15 cellular contexts compared by ENCODE assay signal in genomic region chr7:75711076-75711475, GRCh38. TPM values are rescaled to one million over a fixed set of nuclear protein-coding genes. Genes with fewer than 3 reads are reported as not detected.
DNase-seq lines count a peak whose midpoint lies in the region; ATAC-seq and TF ChIP-seq lines count a peak whose summit lies in the region.
"Had no signal": no experiment of that assay in that cellular context is flagged by ENCODE, and none has a peak within 500 bp of the region (broad histone marks: within the 10 kb centered on the region; RNA-seq: fewer than 3 reads in every experiment).

No MANE protein-coding gene starts in this region.

- H4K8ac ChIP-seq in trophoblast cell (ENCODE audit: low read depth, low read length), result no peak overlapping the region
- no peak overlapping the region for H4K8ac ChIP-seq in mesendoderm (ENCODE audit: low read depth, low read length)

- H3K4ac ChIP-seq in trophoblast cell (ENCODE audit: low read depth, low read length) (no peak overlapping the region), mesendoderm (ENCODE audit: low read depth, low read length) (no peak overlapping the region)

- TF ChIP-seq EP300 in esophagus muscularis mucosa (IDR thresholded peaks at IDR 0.05), result no peak

- no peaks in the 10 kb centered on the region for H3K79me2 ChIP-seq in trophoblast cell (ENCODE audit: control insufficient read depth, insufficient read depth, low read length, poor library complexity)
- no peaks in the 10 kb centered on the region for H3K79me2 ChIP-seq in mesendoderm (ENCODE audit: control insufficient read depth, insufficient read depth, low read length)

- H3K4me1 ChIP-seq in BLaER1 (peaks cover 58% of the 10 kb centered on the region), esophagus muscularis mucosa (peaks cover 29 to 36% (median 33%) of the 10 kb centered on the region in 4 donors), trophoblast cell (ENCODE audit: control insufficient read depth in 1 of 2, insufficient read depth in 2 of 2, low read length in 2 of 2) (peaks cover 10 to 14% of the 10 kb centered on the region in 2 experiments), mesendoderm (ENCODE audit: control insufficient read depth, low read depth, low read length) (no peaks in the 10 kb centered on the region)
- H3K4me1 ChIP-seq: parathyroid adenoma had no signal

- no peak overlapping the region for H2BK15ac ChIP-seq in mesendoderm (replicated peaks; ENCODE audit: low read depth)

- H3K18ac ChIP-seq in trophoblast cell (ENCODE audit: low read length), result no peak overlapping the region
- H3K18ac ChIP-seq in mesendoderm (ENCODE audit: low read length), result no peak overlapping the region

- H3K9me3 ChIP-seq in BLaER1 (peaks cover 29% of the 10 kb centered on the region), esophagus muscularis mucosa (peaks cover 0 to 14% (median 10%) of the 10 kb centered on the region in 4 donors), trophoblast cell (ENCODE audit: insufficient read depth, low read depth, low read length) (no peaks in the 10 kb centered on the region)

- H3K9ac ChIP-seq in BLaER1 (peak overlapping the region; percentile 74; the same call in 1 of the 2 replicates), trophoblast cell (ENCODE audit: low read length) (no peak overlapping the region), mesendoderm (ENCODE audit: low read length) (no peak overlapping the region)
- H3K9ac ChIP-seq: parathyroid adenoma had no signal

- H3K4me2 ChIP-seq in BLaER1 (peak overlapping the region; percentile 82), trophoblast cell (ENCODE audit: low read length) (no peak overlapping the region), mesendoderm (ENCODE audit: low read length) (no peak overlapping the region)

- DNase-seq in MV-4-11 (lab: John Stamatoyannopoulos, UW) (peak; percentile 52), esophagus muscularis mucosa (ENCODE audit: extremely low spot score) (no peak), trophoblast cell (no peak), LoVo (ENCODE audit: low spot score) (no peak), OCI-M2 (lab: John Stamatoyannopoulos, UW; ENCODE audit: unreplicated experiment) (no peak), mesendoderm (no peak)
- DNase-seq: activated CD4-positive, alpha-beta T cell treated with anti-CD3 and anti-CD28 coated beads, Interleukin-2, amount 10 ng/mL, durations not matched to agents 7 days and 5 days; activated naive CD4-positive, alpha-beta T cell treated with anti-CD3 and anti-CD28 coated beads for 36 hours; activated T-cell treated with anti-CD3 and anti-CD28 coated beads for 4 hours; COR-L47; NCI-H1048; NCI-H82 had no signal

- no peak overlapping the region for H2BK5ac ChIP-seq in trophoblast cell (ENCODE audit: low read depth, low read length, poor library complexity)
- no peak overlapping the region for H2BK5ac ChIP-seq in mesendoderm (ENCODE audit: low read length)

- H2AK5ac ChIP-seq in trophoblast cell (ENCODE audit: low read length) (no peak overlapping the region), mesendoderm (ENCODE audit: low read length) (no peak overlapping the region)

- H2BK12ac ChIP-seq in trophoblast cell (ENCODE audit: low read length), result no peak overlapping the region

- no peak overlapping the region for H4K91ac ChIP-seq in trophoblast cell (ENCODE audit: low read depth, low read length)

- H4K12ac ChIP-seq in trophoblast cell (ENCODE audit: low read depth, low read length), result no peak overlapping the region

- H3K23ac ChIP-seq in trophoblast cell (ENCODE audit: low read length) (no peak overlapping the region), mesendoderm (ENCODE audit: low read length) (no peak overlapping the region)

- no peak overlapping the region for H3K56ac ChIP-seq in mesendoderm (ENCODE audit: low read length)

- TF ChIP-seq POLR2A in esophagus muscularis mucosa (IDR thresholded peaks at IDR 0.05; ENCODE audit: low read depth) (no peak), GM18505 (IDR thresholded peaks at IDR 0.05; ENCODE audit: borderline replicate concordance, extremely low read depth, insufficient read depth, insufficient read length) (no peak)

- no peak overlapping the region for H2BK120ac ChIP-seq in trophoblast cell (ENCODE audit: insufficient read depth, low read length, poor library complexity)
- no peak overlapping the region for H2BK120ac ChIP-seq in mesendoderm (ENCODE audit: low read depth, low read length)

- intact Hi-C loops in esophagus muscularis mucosa (cut with DNase I), result no loop called here

- peaks cover 8% of the 10 kb centered on the region; the same call in 1 of the 2 replicates for H3K36me3 ChIP-seq in BLaER1
- H3K36me3 ChIP-seq in esophagus muscularis mucosa, result no peaks in the 10 kb centered on the region
- H3K36me3 ChIP-seq in trophoblast cell (ENCODE audit: control insufficient read depth in 1 of 2, insufficient read depth in 2 of 2, low read length in 2 of 2), result no peaks in the 10 kb centered on the region
- H3K36me3 ChIP-seq in mesendoderm (ENCODE audit: control insufficient read depth, insufficient read depth, low read length), result no peaks in the 10 kb centered on the region

- 0 out of 2 replicates have a peak overlapping the region, but pooled peaks have one; percentile 50 for H3K4me3 ChIP-seq in BLaER1
- H3K4me3 ChIP-seq in esophagus muscularis mucosa, result no peak overlapping the region
- H3K4me3 ChIP-seq in trophoblast cell (ENCODE audit: low read depth, low read length), result no peak overlapping the region
- no peak overlapping the region for H3K4me3 ChIP-seq in mesendoderm (ENCODE audit: low read length)

- H3K27me3 ChIP-seq in BLaER1, result no peaks in the 10 kb centered on the region
- no peaks in the 10 kb centered on the region for H3K27me3 ChIP-seq in esophagus muscularis mucosa
- H3K27me3 ChIP-seq in trophoblast cell (ENCODE audit: insufficient read depth, low read length), result no peaks in the 10 kb centered on the region
- H3K27me3 ChIP-seq in mesendoderm (ENCODE audit: insufficient read depth, low read length, poor library complexity), result no peaks in the 10 kb centered on the region

- H3K27ac ChIP-seq in BLaER1, result peak overlapping the region; percentile 84
- H3K27ac ChIP-seq in esophagus muscularis mucosa (replicated peaks in 1 of 4), result peak overlapping the region; percentile 67 to 81 (median 78)
- peak overlapping the region; percentile 56 for H3K27ac ChIP-seq in trophoblast cell (ENCODE audit: low read depth, low read length)
- no peak overlapping the region for H3K27ac ChIP-seq in mesendoderm (ENCODE audit: low read depth, low read length)

- H4K20me1 ChIP-seq in BLaER1, result no peaks in the 10 kb centered on the region

- no peak for TF ChIP-seq CTCF in esophagus muscularis mucosa (IDR thresholded peaks at IDR 0.05)

- ATAC-seq in GM18505 (IDR thresholded peaks at IDR 0.05; ENCODE audit: unreplicated experiment), result no peak

- no peak overlapping the region for H3K14ac ChIP-seq in trophoblast cell (ENCODE audit: low read length)

- H3K79me1 ChIP-seq in trophoblast cell (ENCODE audit: low read length) (peaks cover 6% of the 10 kb centered on the region), mesendoderm (ENCODE audit: low read length) (no peaks in the 10 kb centered on the region)

- no peak overlapping the region for H2AFZ ChIP-seq in trophoblast cell (ENCODE audit: insufficient read depth, low read length, poor library complexity)
- H2AFZ ChIP-seq: parathyroid adenoma had no signal

- H4K5ac ChIP-seq in mesendoderm (ENCODE audit: low read length), result no peak overlapping the region

RNA-seq across cellular contexts. Expression of gene HIP1, which starts 27.7 kb away (rescaled TPM):
- total RNA-seq in esophagus muscularis mucosa, result 10 to 100 TPM; 15.8 to 33.2 (median 22.8) TPM
- 9.0 and 9.8 TPM in 2 replicates for polyA plus RNA-seq in trophoblast cell (2013)
- 29.0 TPM for polyA plus RNA-seq in mesendoderm (2013, experiment 1 of 2)
- polyA plus RNA-seq in mesendoderm (2013, experiment 2 of 2), result 28.6 TPM
